Comparison of ENCODE assay signal across 8 cellular contexts in the genomic region with DNA sequence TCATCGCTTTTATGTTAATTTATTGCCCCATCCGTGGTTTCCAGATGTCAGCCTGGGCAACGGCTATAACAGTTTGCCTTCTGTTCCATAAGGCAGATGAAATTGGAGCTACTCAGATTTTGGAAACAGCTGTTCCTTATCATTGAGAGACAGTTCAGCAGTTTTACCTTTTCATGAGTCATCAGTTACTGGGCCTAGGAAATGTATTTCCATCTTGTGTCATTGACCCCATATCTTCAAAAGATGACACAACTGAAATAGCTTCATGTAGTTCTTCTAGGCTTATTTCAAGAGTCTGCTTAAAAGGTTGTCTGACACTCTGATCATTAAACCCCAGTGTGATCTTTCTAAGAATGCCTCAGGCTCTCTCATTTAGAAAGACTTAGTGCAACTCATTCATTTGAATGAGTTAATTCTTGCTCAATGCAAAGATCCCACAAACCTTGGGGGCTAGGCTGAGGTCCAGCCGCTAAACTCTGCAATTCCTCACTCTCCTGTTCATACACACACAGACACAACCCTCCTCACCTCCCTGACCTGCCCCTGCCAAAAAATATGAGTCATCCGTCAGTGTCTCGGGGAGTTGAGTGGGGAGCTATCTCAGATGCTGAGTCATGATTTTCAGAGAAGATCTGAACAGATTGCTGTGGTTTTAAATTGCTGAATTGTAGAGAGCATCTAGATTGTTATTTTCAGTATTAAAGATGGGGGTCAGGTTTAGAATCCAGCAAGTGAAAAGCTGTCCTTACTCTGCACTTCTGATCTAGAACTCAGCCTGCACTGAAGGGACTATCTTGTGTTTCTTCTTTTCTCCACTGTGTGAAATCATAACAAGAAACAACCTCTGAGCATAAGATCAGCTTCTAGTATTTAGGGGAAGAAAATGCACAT.
DNase-seq lines count a peak whose midpoint lies in the region; ATAC-seq, FAIRE-seq and TF ChIP-seq lines count a peak whose summit lies in the region.

No MANE protein-coding gene starts in this region.

- no peaks in the 10 kb centered on the region for H3K27me3 Mint-ChIP-seq in stimulated activated naive B cell treated with anti-CD40 and anti-IgM and Interleukin-4, amounts not matched to agents 10 μg/mL and 1 μg/mL and 100 μg/mL, for 72 hours

- no peak overlapping the region for H2AFZ ChIP-seq in HepG2 (ENCODE audit: low read length)

- peak overlapping the region; percentile 75 for H3K27ac Mint-ChIP-seq in stimulated activated naive B cell treated with anti-CD40 and anti-IgM and Interleukin-4, amounts not matched to agents 10 μg/mL and 1 μg/mL and 100 μg/mL, for 72 hours

- DNase-seq in Right ventricle myocardium inferior (ENCODE audit: missing footprints) (no peak), right atrium auricular region (ENCODE audit: low spot score) (no peak), RPMI7951 (ENCODE audit: low read depth) (peak; percentile 99), astrocyte of the hippocampus (ENCODE audit: low read depth, low spot score) (peak; percentile 90), HepG2 (ENCODE audit: low spot score) (peak; percentile 78), NCI-H526 (lab: John Stamatoyannopoulos, UW) (no peak)
- DNase-seq in stimulated activated naive B cell treated with anti-CD40 and anti-IgM and Interleukin-4, amounts not matched to agents 10 μg/mL and 1 μg/mL and 100 μg/mL, for 72 hours: no peak

- TF ChIP-seq EP300 in HepG2 (IDR thresholded peaks at IDR 0.05; ENCODE audit: low read depth in 2 of 2, low read length in 2 of 2): 0 out of 4 replicates have a peak, but pooled peaks of 1 of the 2 experiments have one; percentile 10
- no peak for TF ChIP-seq EP300 in HepG2 (CRISPR knock-in tag; IDR thresholded peaks at IDR 0.05; ENCODE audit: borderline replicate concordance)

- H3K4me1 Mint-ChIP-seq in stimulated activated naive B cell treated with anti-CD40 and anti-IgM and Interleukin-4, amounts not matched to agents 10 μg/mL and 1 μg/mL and 100 μg/mL, for 72 hours: peaks cover 15 to 16% of the 10 kb centered on the region in 2 donors

- CTCF ChIA-PET in HepG2 (lab: Yijun Ruan, JAX; ENCODE audit: low intra/inter-chr PET ratio, low total read pairs): no interaction called here

- peaks cover 26 to 50% of the 10 kb centered on the region in 2 donors for H3K36me3 Mint-ChIP-seq in stimulated activated naive B cell treated with anti-CD40 and anti-IgM and Interleukin-4, amounts not matched to agents 10 μg/mL and 1 μg/mL and 100 μg/mL, for 72 hours

- in situ Hi-C loops in HepG2 (cut with HindIII; ENCODE audit: extremely low pct_ligation_motif_present, low pct_unique_long_range_greater_than_20kb): no loop called here

- intact Hi-C loops in Right ventricle myocardium inferior (cut with DNase I) (no loop called here), HepG2 (cut with micrococcal nuclease; ENCODE audit: unreplicated experiment) (no loop called here)

- H3K4me3 ChIP-seq in right atrium auricular region: no peak overlapping the region
- H3K4me3 ChIP-seq in HepG2 (replicated peaks in 1 of 3; ENCODE audit: insufficient read depth in 1 of 3, low read depth in 2 of 3, low read length in 3 of 3): no peak overlapping the region

- H3K27me3 ChIP-seq in right atrium auricular region (no peaks in the 10 kb centered on the region), HepG2 (ENCODE audit: control insufficient read depth in 1 of 2, insufficient read depth in 2 of 2, low read length in 2 of 2) (no peaks in the 10 kb centered on the region)

- no peak overlapping the region for H3K4me2 ChIP-seq in HepG2 (ENCODE audit: low read depth, low read length)

- peaks cover 0 to 22% of the 10 kb centered on the region in 2 donors for H3K4me1 ChIP-seq in right atrium auricular region
- H3K4me1 ChIP-seq in HepG2 (ENCODE audit: insufficient read depth, low read length): peaks cover 32% of the 10 kb centered on the region

- POLR2A ChIA-PET in HepG2 (lab: Yijun Ruan, JAX): no interaction called here

- peak; percentile 76 for FAIRE-seq in HepG2 (lab: Jason Lieb, UNC)

- WGBS in HepG2 (ENCODE audit: low lambda C conversion rate): 69% methylated on average over 6 of the region's 6 CpGs

- no peaks in the 10 kb centered on the region for H3K9me3 ChIP-seq in right atrium auricular region
- H3K9me3 ChIP-seq in HepG2 (ENCODE audit: low read length): no peaks in the 10 kb centered on the region

- H3K9ac ChIP-seq in HepG2 (ENCODE audit: insufficient read depth, low read depth, low read length): no peak overlapping the region

- H3K9me3 Mint-ChIP-seq in stimulated activated naive B cell treated with anti-CD40 and anti-IgM and Interleukin-4, amounts not matched to agents 10 μg/mL and 1 μg/mL and 100 μg/mL, for 72 hours: no peaks in the 10 kb centered on the region

- no TSS peak for BruUV-seq in HepG2 (replicated peaks; lab: Mats Ljungman, UMichigan)

- H3K27ac ChIP-seq in right atrium auricular region: no peak overlapping the region
- H3K27ac ChIP-seq in HepG2 (ENCODE audit: extremely low read length, insufficient read depth, low read length): peak overlapping the region; percentile 17

- TF ChIP-seq POLR2A in HepG2 (IDR thresholded peaks at IDR 0.05; ENCODE audit: insufficient read depth in 1 of 2, low read depth in 2 of 2, low read length in 2 of 2): no peak

- TF ChIP-seq RAD21 in HepG2 (CRISPR knock-in tag; IDR thresholded peaks at IDR 0.05): no peak

- no peak overlapping the region for H3K4me3 Mint-ChIP-seq in stimulated activated naive B cell treated with anti-CD40 and anti-IgM and Interleukin-4, amounts not matched to agents 10 μg/mL and 1 μg/mL and 100 μg/mL, for 72 hours

- H4K20me1 ChIP-seq in HepG2 (ENCODE audit: insufficient read depth, low read length): no peaks in the 10 kb centered on the region

- ATAC-seq in Right ventricle myocardium inferior (peak; percentile 82), HG03139 (IDR thresholded peaks at IDR 0.05; ENCODE audit: unreplicated experiment) (peak; percentile 67), HepG2 (peak; percentile 70)
- ATAC-seq in stimulated activated naive B cell treated with anti-CD40 and anti-IgM and Interleukin-4, amounts not matched to agents 10 μg/mL and 1 μg/mL and 100 μg/mL, for 72 hours (replicated peaks): peak; percentile 50 to 60

- H3K79me2 ChIP-seq in HepG2 (ENCODE audit: insufficient read depth, low read length): no peaks in the 10 kb centered on the region

- no peak for TF ChIP-seq CTCF in right atrium auricular region (IDR thresholded peaks at IDR 0.05)
- no peak for TF ChIP-seq CTCF in HepG2 (CRISPR knock-in tag; IDR thresholded peaks at IDR 0.05)

- H3K36me3 ChIP-seq in right atrium auricular region (no peaks in the 10 kb centered on the region), HepG2 (replicated peaks in 1 of 2; ENCODE audit: control insufficient read depth in 1 of 2, insufficient read depth in 2 of 2, low read length in 2 of 2) (peaks cover 15 to 28% of the 10 kb centered on the region in 2 experiments)

TF ChIP-seq in HepG2, 621 proteins besides CTCF, POLR2A, EP300 and RAD21 (continues in another document):
- no peak for TF ChIP-seq ZNF30 (CRISPR knock-in tag; IDR thresholded peaks at IDR 0.05)
- no peak for TF ChIP-seq CBX5 (CRISPR knock-in tag; IDR thresholded peaks at IDR 0.05; ENCODE audit: borderline replicate concordance)
- TF ChIP-seq MZF1 (CRISPR knock-in tag; IDR thresholded peaks at IDR 0.05; ENCODE audit: borderline replicate concordance): no peak
- TF ChIP-seq ZSCAN21 (CRISPR knock-in tag; IDR thresholded peaks at IDR 0.05; ENCODE audit: borderline replicate concordance): no peak
- TF ChIP-seq, protein P1, sequence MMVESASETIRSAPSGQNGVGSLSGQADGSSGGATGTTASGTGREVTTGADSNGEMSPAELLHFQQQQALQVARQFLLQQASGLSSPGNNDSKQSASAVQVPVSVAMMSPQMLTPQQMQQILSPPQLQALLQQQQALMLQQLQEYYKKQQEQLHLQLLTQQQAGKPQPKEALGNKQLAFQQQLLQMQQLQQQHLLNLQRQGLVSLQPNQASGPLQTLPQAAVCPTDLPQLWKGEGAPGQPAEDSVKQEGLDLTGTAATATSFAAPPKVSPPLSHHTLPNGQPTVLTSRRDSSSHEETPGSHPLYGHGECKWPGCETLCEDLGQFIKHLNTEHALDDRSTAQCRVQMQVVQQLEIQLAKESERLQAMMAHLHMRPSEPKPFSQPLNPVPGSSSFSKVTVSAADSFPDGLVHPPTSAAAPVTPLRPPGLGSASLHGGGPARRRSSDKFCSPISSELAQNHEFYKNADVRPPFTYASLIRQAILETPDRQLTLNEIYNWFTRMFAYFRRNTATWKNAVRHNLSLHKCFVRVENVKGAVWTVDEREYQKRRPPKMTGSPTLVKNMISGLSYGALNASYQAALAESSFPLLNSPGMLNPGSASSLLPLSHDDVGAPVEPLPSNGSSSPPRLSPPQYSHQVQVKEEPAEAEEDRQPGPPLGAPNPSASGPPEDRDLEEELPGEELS (CRISPR knock-in tag; IDR thresholded peaks at IDR 0.05): no peak
- TF ChIP-seq ZNF543 (CRISPR knock-in tag; IDR thresholded peaks at IDR 0.05): no peak
- peak; percentile 56; the same call in 1 of the 2 replicates for TF ChIP-seq RFX5 (IDR thresholded peaks at IDR 0.05; ENCODE audit: low read depth, low read length)
- TF ChIP-seq ZSCAN25 (CRISPR knock-in tag; IDR thresholded peaks at IDR 0.05): 0 out of 2 replicates have a peak, but pooled peaks have one; percentile 59
- 0 out of 2 replicates have a peak, but pooled peaks have one; percentile 25 for TF ChIP-seq FOSL1 (CRISPR knock-in tag; IDR thresholded peaks at IDR 0.05; ENCODE audit: borderline replicate concordance)
- TF ChIP-seq MIER3 (CRISPR knock-in tag; IDR thresholded peaks at IDR 0.05; ENCODE audit: borderline replicate concordance): no peak
- no peak for TF ChIP-seq HES4 (CRISPR knock-in tag; IDR thresholded peaks at IDR 0.05; ENCODE audit: borderline replicate concordance)
- TF ChIP-seq TP53 (CRISPR knock-in tag; conservative IDR thresholded peaks at IDR 0.05): no peak
- TF ChIP-seq ZKSCAN5 (CRISPR knock-in tag; IDR thresholded peaks at IDR 0.05): peak; percentile 91; the same call in 1 of the 2 replicates
- TF ChIP-seq RCOR2 (CRISPR knock-in tag; IDR thresholded peaks at IDR 0.05): no peak
- no peak for TF ChIP-seq TBP (CRISPR knock-in tag; IDR thresholded peaks at IDR 0.05)
- 0 out of 2 replicates have a peak, but pooled peaks have one; percentile 29 for TF ChIP-seq NCOR1 (IDR thresholded peaks at IDR 0.05; ENCODE audit: borderline replicate concordance, low read length)
- peak; percentile 53; the same call in 1 of the 2 replicates for TF ChIP-seq ATF3 (CRISPR knock-in tag; IDR thresholded peaks at IDR 0.05)
- TF ChIP-seq AKAP8 (CRISPR knock-in tag; IDR thresholded peaks at IDR 0.05): no peak
- TF ChIP-seq MEF2D (CRISPR knock-in tag; IDR thresholded peaks at IDR 0.05): no peak
- TF ChIP-seq ELF1 (CRISPR knock-in tag; IDR thresholded peaks at IDR 0.05): no peak
- no peak for TF ChIP-seq ATRX (CRISPR knock-in tag; IDR thresholded peaks at IDR 0.05; ENCODE audit: borderline replicate concordance)

Comparison
In these comparisons a context has a peak if more than half of its experiments do, and no peak if none do; other contexts are left out.
1. DNase-seq: peak in RPMI7951 (single experiment), astrocyte of the hippocampus (single experiment) and HepG2 (single experiment); none in Right ventricle myocardium inferior (single experiment), right atrium auricular region (single experiment), stimulated activated naive B cell treated with anti-CD40 and anti-IgM and Interleukin-4, amounts not matched to agents 10 μg/mL and 1 μg/mL and 100 μg/mL, for 72 hours (single experiment) and NCI-H526 (0 of 2).
2. Peak in every context shown above with its lines, with median percentiles within 50 percentile points of each other: ATAC-seq.